In the genomic region with DNA sequence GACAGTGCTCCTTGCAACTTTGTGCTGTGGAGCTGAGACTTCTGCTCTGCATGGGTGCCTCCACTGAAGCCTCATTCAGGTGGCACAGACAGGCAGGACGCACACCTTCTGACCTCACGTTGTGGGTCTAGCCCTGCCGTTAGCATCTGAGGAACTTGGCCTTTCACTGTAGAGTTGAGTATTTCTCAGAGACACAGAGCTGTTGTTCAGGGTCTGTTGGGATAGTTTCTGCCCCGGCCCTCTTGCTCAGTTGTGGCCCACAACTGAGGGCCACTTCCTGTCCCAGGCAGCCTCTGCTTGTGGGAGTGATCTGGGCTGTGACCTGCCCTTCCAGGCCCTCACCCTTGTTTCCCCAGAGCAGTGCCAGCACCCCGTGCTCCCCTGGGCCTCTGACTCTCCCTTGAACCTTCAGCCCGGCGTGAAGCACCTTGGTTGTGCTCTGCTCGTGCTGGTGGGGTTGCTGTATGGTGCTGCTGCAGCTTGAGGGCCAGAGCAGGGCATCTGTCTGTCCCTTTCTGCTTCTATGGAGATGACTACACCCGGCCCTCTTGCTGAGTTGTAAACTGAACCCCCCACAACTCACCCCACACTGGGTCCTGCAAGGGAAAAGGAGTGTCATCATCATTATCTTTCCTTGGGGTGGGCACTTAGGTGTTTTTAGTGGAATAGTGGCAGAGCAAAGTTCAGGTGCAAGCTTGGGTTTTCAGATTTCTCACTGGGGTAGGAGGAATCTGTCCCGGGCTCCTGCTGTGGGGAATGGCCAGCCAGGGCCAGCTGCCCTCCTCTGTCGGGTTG, we compare ENCODE assay signal across 1 cellular context.
TF ChIP-seq lines count a peak whose summit lies in the region.

No MANE protein-coding gene starts in this region.

TF ChIP-seq in GM12878, 131 proteins besides CTCF, POLR2A, EP300 and RAD21:
- TF ChIP-seq PAX5 (IDR thresholded peaks at IDR 0.05; ENCODE audit: borderline replicate concordance, low read depth, low read length) (0 out of 2 replicates have a peak, but pooled peaks have one; percentile 22), BHLHE40 (IDR thresholded peaks at IDR 0.05; ENCODE audit: borderline replicate concordance in 1 of 2, low read depth in 2 of 2, low read length in 1 of 2) (no peak)
